Comparison of ENCODE assay signal across 11 cellular contexts in the genomic region with DNA sequence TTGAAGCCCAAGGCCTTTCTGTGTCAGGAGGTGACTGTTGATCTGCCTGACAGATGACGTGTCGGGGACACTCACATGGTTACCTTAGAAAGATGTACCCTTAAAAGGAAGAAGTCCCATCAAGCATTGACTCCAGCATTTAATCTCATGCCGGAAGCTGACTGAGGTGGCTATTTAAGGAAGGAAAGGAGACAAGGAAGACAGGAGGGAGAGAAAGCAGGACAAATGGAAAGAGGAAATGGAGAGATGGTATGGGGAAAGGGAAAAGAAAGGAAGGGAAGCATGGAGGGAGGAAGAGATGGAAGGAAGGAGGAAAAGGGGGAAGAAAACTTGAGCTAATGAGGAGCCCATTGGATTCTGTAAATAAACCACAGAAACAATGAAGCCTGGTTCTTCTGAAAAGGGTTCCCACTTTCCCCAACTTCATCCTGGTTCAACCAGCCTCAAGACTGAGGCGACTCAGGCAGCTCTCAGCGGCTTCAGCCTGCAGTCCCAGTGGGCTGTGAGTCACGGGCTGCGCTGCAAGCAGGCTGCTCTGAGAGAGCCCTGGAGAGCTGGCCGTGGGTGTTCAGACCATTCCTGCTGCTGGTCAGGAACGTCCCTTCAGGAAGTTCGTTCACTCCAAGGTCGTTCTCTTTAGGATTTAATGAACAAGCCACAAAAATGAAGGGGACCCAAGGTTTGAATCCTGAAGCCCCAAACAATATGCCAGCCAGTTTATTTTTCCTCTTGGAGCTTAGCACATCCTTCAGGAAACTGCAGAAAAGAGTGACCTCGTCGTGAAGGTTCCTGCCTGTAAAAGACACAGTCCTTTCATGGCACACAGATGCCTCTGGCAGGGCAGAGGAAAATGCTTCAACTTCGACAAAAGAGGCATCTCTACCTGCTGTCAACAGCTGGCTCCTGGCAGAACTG.
DNase-seq lines count a peak whose midpoint lies in the region; ATAC-seq, FAIRE-seq and TF ChIP-seq lines count a peak whose summit lies in the region.
"Had no signal": no experiment of that assay in that cellular context is flagged by ENCODE, and none has a peak within 500 bp of the region (broad histone marks: within the 10 kb centered on the region; RNA-seq: fewer than 3 reads in every experiment).

No MANE protein-coding gene starts in this region.

- TF ChIP-seq CTCF in bronchial epithelial cell (IDR thresholded peaks at IDR 0.05; ENCODE audit: insufficient read depth, low read length, severe bottlenecking) (no peak), GM10266 (IDR thresholded peaks at IDR 0.05; ENCODE audit: control insufficient read depth, insufficient read depth, low read depth, missing control alignments) (no peak)

- H3K27me3 ChIP-seq in bronchial epithelial cell (ENCODE audit: control insufficient read depth, insufficient read depth, low read length) (no peaks in the 10 kb centered on the region), aorta (ENCODE audit: control insufficient read depth in 1 of 2, insufficient read depth in 2 of 2, low read length in 1 of 2) (no peaks in the 10 kb centered on the region)

- intact Hi-C loops in aorta (cut with DNase I) = no loop called here

- peaks cover 5% of the 10 kb centered on the region for H3K9me3 ChIP-seq in aorta (ENCODE audit: control insufficient read depth, low read length)

- peak; percentile 17 for ATAC-seq in left lobe of liver
- ATAC-seq in aorta (ENCODE audit: low FRiP score) = peak; percentile 85

- H3K4me3 ChIP-seq in bronchial epithelial cell (ENCODE audit: low read depth, low read length) (no peak overlapping the region), aorta (ENCODE audit: low read length in 2 of 2) (no peak overlapping the region)

- H3K27ac ChIP-seq in aorta (ENCODE audit: low read depth in 1 of 2, low read length in 2 of 2) = no peak overlapping the region
- H3K27ac ChIP-seq: WERI-Rb-1 had no signal

- WGBS in aorta, 2 donors = 23 to 27% methylated on average over 14 of the region's 14 CpGs

- FAIRE-seq in HTR-8/SVneo (lab: Jason Lieb, UNC) (peak; percentile 44), bronchial epithelial cell (lab: Jason Lieb, UNC) (peak; percentile 85)
- FAIRE-seq: GM18507 had no signal

- DNase-seq in HTR-8/SVneo (ENCODE audit: insufficient read length, low spot score) (peak; percentile 62), bronchial epithelial cell (ENCODE audit: low read depth) (peak; percentile 79), left lobe of liver (ENCODE audit: low spot score) (no peak), aorta (peak; percentile 78 to 88), GM10266 (ENCODE audit: extremely low spot score) (no peak)
- DNase-seq in activated effector memory CD4-positive, alpha-beta T cell treated with Interleukin-2 at 50 U/mL for 16 hours = no peak
- DNase-seq in NK-92 treated with Interleukin-12 subunit alpha and Interleukin-12 subunit beta, amount 100 ng/mL, for 24 hours (lab: John Stamatoyannopoulos, UW) = no peak
- DNase-seq: caudate nucleus, NCI-H2081, WERI-Rb-1 had no signal

- no peaks in the 10 kb centered on the region for H3K4me1 ChIP-seq in aorta (ENCODE audit: control insufficient read depth in 1 of 2, insufficient read depth in 2 of 2, low read length in 2 of 2)

- H3K36me3 ChIP-seq in bronchial epithelial cell (ENCODE audit: control insufficient read depth, insufficient read depth, low read length) (no peaks in the 10 kb centered on the region), aorta (ENCODE audit: control insufficient read depth in 1 of 2, insufficient read depth in 2 of 2, low read length in 1 of 2) (no peaks in the 10 kb centered on the region)
- H3K36me3 ChIP-seq: WERI-Rb-1 had no signal

Comparison
In these comparisons a context has a peak if more than half of its experiments do, and no peak if none do; other contexts are left out.
1. DNase-seq: peak in HTR-8/SVneo (single experiment), bronchial epithelial cell (single experiment) and aorta (2 of 2); none in left lobe of liver (single experiment), activated effector memory CD4-positive, alpha-beta T cell treated with Interleukin-2 at 50 U/mL for 16 hours (single experiment), GM10266 (single experiment) and NK-92 treated with Interleukin-12 subunit alpha and Interleukin-12 subunit beta, amount 100 ng/mL, for 24 hours (single experiment).